ENCODE assay signal across 1 cellular context in the genomic region with DNA sequence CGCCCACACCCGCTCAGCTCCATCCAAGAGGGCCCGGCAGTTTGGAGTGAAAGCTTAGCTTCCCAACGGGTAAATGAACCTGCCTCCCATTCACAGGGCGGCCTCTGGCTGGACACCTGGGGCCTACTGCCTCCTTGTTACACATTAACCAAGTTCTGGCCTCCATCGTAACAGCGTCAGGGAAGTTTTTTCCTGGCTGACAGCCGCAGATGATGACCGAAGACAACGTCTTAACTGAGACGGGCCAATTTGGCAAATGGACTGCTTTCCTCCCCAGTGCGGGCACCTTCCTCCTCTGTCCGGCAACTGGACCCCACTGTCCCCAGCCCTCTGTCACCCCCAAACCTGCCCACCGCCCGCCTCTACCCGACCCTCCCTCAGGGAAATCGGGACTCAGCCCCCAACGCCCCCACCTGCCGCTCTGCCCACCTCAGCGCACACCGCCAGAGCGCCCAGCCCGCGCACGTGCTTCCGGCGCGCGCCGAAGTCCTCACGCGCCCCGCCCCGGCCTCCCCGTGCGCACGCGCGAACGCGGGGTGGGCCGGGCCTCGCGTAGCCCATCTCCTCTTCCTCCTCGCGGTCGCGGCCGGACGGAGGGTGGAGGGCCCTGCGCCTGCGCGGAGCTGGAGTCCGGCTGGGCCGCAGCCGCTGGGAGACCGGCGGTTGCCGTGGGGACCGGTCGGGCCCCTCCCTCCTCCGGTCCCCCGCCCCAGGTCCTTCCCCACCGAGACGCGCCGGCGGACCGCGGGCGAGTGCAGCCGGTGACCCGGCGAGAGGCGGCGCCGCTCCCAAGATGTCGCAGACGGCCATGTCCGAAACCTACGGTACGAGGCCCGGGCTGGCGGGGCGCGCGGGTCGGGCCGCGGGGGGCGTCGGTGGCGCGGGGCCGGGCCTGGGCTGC.
A peak's percentile ranks its signal among the peaks of the same experiment; 100 is the strongest.
TF ChIP-seq lines count a peak whose summit lies in the region.

A gene with protein sequence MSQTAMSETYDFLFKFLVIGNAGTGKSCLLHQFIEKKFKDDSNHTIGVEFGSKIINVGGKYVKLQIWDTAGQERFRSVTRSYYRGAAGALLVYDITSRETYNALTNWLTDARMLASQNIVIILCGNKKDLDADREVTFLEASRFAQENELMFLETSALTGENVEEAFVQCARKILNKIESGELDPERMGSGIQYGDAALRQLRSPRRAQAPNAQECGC (plus strand): TSS at position 565 of the 901 bp plus-strand sequence. CDS start 229 bp downstream, at position 794.

TF ChIP-seq in HepG2, 621 proteins besides CTCF, POLR2A, EP300 and RAD21 (continued from another document and continues in another):
- TF ChIP-seq ATF7 (IDR thresholded peaks at IDR 0.05) (no peak), ATF7 (CRISPR knock-in tag; IDR thresholded peaks at IDR 0.05) (no peak; the same call in 1 of the 2 replicates), GATA4 (IDR thresholded peaks at IDR 0.05; ENCODE audit: borderline replicate concordance, low read depth) (no peak), ZNF205 (CRISPR knock-in tag; IDR thresholded peaks at IDR 0.05) (peak; percentile 54; the same call in 1 of the 2 replicates), WIZ (CRISPR knock-in tag; IDR thresholded peaks at IDR 0.05) (0 out of 2 replicates have a peak, but pooled peaks have one; percentile 39), FOSL2 (CRISPR knock-in tag; IDR thresholded peaks at IDR 0.05) (no peak; the same call in 1 of the 2 replicates), ZNF235 (CRISPR knock-in tag; IDR thresholded peaks at IDR 0.05; ENCODE audit: borderline replicate concordance) (peak; percentile 97), ZSCAN12 (CRISPR knock-in tag; IDR thresholded peaks at IDR 0.05) (no peak), ZNF263 (CRISPR knock-in tag; IDR thresholded peaks at IDR 0.05) (0 out of 2 replicates have a peak, but pooled peaks have one; percentile 14), SMC3 (IDR thresholded peaks at IDR 0.05; ENCODE audit: low read length) (no peak), ZMYM2 (CRISPR knock-in tag; IDR thresholded peaks at IDR 0.05) (no peak), KDM6A (CRISPR knock-in tag; IDR thresholded peaks at IDR 0.05; ENCODE audit: low read depth) (no peak), DNMT1 (CRISPR knock-in tag; IDR thresholded peaks at IDR 0.05) (peak; percentile 91; the same call in 1 of the 2 replicates)
- TF ChIP-seq, protein P1, sequence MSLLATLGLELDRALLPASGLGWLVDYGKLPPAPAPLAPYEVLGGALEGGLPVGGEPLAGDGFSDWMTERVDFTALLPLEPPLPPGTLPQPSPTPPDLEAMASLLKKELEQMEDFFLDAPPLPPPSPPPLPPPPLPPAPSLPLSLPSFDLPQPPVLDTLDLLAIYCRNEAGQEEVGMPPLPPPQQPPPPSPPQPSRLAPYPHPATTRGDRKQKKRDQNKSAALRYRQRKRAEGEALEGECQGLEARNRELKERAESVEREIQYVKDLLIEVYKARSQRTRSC (CRISPR knock-in tag; IDR thresholded peaks at IDR 0.05; ENCODE audit: low read depth), result no peak
- TF ChIP-seq, protein P2, sequence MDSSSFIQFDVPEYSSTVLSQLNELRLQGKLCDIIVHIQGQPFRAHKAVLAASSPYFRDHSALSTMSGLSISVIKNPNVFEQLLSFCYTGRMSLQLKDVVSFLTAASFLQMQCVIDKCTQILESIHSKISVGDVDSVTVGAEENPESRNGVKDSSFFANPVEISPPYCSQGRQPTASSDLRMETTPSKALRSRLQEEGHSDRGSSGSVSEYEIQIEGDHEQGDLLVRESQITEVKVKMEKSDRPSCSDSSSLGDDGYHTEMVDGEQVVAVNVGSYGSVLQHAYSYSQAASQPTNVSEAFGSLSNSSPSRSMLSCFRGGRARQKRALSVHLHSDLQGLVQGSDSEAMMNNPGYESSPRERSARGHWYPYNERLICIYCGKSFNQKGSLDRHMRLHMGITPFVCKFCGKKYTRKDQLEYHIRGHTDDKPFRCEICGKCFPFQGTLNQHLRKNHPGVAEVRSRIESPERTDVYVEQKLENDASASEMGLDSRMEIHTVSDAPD (CRISPR knock-in tag; IDR thresholded peaks at IDR 0.05), result no peak
- TF ChIP-seq, protein P3, sequence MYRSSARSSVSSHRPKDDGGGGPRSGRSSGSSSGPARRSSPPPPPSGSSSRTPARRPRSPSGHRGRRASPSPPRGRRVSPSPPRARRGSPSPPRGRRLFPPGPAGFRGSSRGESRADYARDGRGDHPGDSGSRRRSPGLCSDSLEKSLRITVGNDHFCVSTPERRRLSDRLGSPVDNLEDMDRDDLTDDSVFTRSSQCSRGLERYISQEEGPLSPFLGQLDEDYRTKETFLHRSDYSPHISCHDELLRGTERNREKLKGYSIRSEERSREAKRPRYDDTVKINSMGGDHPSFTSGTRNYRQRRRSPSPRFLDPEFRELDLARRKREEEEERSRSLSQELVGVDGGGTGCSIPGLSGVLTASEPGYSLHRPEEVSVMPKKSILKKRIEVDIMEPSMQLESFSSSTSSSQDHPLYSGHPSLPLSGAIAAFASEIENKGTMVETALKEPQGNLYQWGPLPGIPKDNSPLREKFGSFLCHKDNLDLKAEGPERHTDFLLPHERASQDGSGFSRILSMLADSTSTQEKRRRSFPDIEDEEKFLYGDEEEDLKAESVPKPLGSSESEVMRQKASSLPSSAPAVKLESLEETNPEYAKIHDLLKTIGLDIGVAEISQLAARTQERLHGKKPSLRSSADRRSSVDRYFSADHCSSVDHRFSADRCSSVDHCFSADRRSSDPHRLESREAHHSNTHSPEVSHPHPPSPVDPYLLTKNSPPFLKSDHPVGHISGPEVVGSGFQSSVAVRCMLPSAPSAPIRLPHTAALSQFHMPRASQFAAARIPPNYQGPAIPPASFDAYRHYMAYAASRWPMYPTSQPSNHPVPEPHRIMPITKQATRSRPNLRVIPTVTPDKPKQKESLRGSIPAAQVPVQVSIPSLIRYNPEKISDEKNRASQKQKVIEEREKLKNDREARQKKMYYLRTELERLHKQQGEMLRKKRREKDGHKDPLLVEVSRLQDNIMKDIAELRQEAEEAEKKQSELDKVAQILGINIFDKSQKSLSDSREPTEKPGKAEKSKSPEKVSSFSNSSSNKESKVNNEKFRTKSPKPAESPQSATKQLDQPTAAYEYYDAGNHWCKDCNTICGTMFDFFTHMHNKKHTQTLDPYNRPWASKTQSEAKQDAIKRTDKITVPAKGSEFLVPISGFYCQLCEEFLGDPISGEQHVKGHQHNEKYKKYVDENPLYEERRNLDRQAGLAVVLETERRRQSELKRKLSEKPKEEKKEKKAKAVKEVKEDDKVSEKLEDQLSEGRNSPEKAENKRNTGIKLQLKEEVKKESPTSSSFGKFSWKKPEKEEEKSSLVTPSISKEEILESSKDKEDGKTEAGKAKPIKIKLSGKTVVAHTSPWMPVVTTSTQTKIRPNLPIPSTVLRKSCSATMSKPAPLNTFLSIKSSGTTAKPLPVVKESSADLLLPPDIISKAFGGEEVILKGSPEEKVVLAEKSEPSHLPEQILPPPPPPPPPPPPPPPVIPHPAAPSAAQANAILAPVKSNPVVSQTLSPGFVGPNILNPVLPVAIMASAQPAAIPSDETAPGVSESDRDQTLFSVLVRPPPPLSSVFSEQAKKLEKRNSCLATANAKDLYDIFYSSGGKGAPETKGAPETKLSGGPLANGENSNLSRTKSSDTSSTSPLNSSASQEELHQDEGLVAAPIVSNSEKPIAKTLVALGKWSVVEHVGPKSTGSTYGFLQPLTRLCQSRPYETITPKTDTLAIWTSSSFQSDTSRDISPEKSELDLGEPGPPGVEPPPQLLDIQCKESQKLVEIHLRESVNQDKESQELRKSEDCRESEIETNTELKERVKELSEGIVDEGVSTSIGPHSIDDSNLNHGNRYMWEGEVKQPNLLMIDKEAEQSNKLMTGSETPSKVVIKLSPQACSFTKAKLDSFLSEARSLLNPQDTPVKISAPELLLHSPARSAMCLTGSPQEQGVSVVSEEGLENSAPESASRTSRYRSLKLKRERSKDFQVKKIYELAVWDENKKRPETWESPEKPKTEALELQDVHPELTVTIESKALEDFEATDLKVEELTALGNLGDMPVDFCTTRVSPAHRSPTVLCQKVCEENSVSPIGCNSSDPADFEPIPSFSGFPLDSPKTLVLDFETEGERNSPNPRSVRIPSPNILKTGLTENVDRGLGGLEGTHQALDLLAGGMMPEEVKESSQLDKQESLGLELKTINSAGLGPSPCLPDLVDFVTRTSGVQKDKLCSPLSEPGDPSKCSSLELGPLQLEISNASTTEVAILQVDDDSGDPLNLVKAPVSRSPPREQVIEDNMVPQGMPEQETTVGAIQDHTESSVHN (CRISPR knock-in tag; IDR thresholded peaks at IDR 0.05), result no peak; the same call in 1 of the 2 replicates
- TF ChIP-seq, protein P4, sequence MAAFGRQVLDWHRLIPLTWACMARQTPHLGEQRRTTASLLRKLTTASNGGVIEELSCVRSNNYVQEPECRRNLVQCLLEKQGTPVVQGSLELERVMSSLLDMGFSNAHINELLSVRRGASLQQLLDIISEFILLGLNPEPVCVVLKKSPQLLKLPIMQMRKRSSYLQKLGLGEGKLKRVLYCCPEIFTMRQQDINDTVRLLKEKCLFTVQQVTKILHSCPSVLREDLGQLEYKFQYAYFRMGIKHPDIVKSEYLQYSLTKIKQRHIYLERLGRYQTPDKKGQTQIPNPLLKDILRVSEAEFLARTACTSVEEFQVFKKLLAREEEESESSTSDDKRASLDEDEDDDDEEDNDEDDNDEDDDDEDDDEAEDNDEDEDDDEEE (CRISPR knock-in tag; IDR thresholded peaks at IDR 0.05), result peak; percentile 66; the same call in 1 of the 2 replicates
- TF ChIP-seq, protein P5, sequence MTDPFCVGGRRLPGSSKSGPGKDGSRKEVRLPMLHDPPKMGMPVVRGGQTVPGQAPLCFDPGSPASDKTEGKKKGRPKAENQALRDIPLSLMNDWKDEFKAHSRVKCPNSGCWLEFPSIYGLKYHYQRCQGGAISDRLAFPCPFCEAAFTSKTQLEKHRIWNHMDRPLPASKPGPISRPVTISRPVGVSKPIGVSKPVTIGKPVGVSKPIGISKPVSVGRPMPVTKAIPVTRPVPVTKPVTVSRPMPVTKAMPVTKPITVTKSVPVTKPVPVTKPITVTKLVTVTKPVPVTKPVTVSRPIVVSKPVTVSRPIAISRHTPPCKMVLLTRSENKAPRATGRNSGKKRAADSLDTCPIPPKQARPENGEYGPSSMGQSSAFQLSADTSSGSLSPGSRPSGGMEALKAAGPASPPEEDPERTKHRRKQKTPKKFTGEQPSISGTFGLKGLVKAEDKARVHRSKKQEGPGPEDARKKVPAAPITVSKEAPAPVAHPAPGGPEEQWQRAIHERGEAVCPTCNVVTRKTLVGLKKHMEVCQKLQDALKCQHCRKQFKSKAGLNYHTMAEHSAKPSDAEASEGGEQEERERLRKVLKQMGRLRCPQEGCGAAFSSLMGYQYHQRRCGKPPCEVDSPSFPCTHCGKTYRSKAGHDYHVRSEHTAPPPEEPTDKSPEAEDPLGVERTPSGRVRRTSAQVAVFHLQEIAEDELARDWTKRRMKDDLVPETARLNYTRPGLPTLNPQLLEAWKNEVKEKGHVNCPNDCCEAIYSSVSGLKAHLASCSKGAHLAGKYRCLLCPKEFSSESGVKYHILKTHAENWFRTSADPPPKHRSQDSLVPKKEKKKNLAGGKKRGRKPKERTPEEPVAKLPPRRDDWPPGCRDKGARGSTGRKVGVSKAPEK (CRISPR knock-in tag; IDR thresholded peaks at IDR 0.05; ENCODE audit: borderline replicate concordance), result no peak
- TF ChIP-seq, protein P6, sequence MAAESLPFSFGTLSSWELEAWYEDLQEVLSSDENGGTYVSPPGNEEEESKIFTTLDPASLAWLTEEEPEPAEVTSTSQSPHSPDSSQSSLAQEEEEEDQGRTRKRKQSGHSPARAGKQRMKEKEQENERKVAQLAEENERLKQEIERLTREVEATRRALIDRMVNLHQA (CRISPR knock-in tag; IDR thresholded peaks at IDR 0.05), result no peak
- TF ChIP-seq, protein P7, sequence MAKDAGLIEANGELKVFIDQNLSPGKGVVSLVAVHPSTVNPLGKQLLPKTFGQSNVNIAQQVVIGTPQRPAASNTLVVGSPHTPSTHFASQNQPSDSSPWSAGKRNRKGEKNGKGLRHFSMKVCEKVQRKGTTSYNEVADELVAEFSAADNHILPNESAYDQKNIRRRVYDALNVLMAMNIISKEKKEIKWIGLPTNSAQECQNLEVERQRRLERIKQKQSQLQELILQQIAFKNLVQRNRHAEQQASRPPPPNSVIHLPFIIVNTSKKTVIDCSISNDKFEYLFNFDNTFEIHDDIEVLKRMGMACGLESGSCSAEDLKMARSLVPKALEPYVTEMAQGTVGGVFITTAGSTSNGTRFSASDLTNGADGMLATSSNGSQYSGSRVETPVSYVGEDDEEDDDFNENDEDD (CRISPR knock-in tag; IDR thresholded peaks at IDR 0.05; ENCODE audit: borderline replicate concordance), result peak; percentile 97
- TF ChIP-seq, protein P8, sequence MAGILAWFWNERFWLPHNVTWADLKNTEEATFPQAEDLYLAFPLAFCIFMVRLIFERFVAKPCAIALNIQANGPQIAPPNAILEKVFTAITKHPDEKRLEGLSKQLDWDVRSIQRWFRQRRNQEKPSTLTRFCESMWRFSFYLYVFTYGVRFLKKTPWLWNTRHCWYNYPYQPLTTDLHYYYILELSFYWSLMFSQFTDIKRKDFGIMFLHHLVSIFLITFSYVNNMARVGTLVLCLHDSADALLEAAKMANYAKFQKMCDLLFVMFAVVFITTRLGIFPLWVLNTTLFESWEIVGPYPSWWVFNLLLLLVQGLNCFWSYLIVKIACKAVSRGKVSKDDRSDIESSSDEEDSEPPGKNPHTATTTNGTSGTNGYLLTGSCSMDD (CRISPR knock-in tag; IDR thresholded peaks at IDR 0.05), result no peak
- TF ChIP-seq, protein P9, sequence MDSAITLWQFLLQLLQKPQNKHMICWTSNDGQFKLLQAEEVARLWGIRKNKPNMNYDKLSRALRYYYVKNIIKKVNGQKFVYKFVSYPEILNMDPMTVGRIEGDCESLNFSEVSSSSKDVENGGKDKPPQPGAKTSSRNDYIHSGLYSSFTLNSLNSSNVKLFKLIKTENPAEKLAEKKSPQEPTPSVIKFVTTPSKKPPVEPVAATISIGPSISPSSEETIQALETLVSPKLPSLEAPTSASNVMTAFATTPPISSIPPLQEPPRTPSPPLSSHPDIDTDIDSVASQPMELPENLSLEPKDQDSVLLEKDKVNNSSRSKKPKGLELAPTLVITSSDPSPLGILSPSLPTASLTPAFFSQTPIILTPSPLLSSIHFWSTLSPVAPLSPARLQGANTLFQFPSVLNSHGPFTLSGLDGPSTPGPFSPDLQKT (CRISPR knock-in tag; IDR thresholded peaks at IDR 0.05; ENCODE audit: borderline replicate concordance), result no peak
